In the genomic region with DNA sequence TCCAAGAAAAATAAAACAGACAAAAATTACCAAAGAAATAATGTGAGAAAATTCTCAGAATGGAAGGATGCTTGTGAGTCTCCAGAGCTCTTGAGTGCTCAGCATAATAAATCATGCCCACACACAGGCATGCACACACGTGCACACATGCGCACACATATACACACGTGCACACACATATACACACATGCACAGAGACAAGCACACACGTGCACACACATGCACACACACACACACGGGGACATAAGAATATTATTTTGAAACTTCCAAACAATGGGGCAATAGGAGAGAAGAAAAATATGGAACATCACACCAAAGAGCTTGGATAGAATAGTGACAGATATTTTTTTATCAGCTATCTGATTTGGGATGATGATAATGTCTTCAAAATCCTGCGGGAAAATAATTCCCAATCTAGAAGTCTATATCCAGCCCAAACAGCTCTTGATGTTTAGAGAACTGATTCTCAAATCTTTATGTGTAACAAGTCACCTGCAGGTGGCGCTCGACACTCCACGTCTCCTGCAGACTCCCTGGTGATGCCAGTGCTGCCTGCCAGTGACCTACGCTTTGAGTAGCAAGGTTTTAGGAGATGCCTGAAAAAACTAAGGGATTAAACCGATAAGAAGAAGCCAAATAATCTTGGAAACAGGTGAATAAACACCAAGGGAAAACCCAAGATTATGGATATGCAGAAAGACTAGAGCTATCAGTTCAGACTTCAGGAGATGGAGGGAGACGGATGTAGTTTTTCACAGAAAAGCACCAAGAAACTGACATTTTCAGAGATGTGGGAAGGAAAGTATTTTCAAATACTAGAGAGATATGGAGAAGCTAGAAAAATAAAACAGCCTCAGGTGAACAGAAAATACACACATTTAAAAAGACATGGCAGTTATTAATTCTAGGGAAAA, we compare ENCODE assay signal across 8 cellular contexts.
DNase-seq lines count a peak whose midpoint lies in the region; ATAC-seq and TF ChIP-seq lines count a peak whose summit lies in the region.

No MANE protein-coding gene starts in this region.

- H3K36me3 Mint-ChIP-seq in CD8-positive, alpha-beta memory T cell = no peaks in the 10 kb centered on the region

- CTCF ChIA-PET in CD8-positive, alpha-beta memory T cell (lab: Charles Lee) = no interaction called here

- TF ChIP-seq CTCF in GM20000 (IDR thresholded peaks at IDR 0.05; ENCODE audit: extremely low read depth, missing control alignments) = peak; percentile 61
- peak; percentile 83 for TF ChIP-seq CTCF in KMS-11 (conservative IDR thresholded peaks at IDR 0.05; ENCODE audit: low read depth, low read length)
- peak in 2 of 4 experiments; percentile 25 to 30 for TF ChIP-seq CTCF in sigmoid colon (IDR thresholded peaks at IDR 0.05)

- TF ChIP-seq EP300 in sigmoid colon (IDR thresholded peaks at IDR 0.05) = no peak

- no peaks in the 10 kb centered on the region for H3K27me3 ChIP-seq in CD8-positive, alpha-beta memory T cell (ENCODE audit: insufficient read depth, low read length, poor library complexity, severe bottlenecking)
- H3K27me3 ChIP-seq in KMS-11 (ENCODE audit: insufficient read depth, low read depth) (no peaks in the 10 kb centered on the region), SJCRH30 (no peaks in the 10 kb centered on the region), sigmoid colon (no peaks in the 10 kb centered on the region)

- POLR2A ChIA-PET in CD8-positive, alpha-beta memory T cell (lab: Charles Lee) = no interaction called here

- no peaks in the 10 kb centered on the region for H3K79me2 ChIP-seq in KMS-11 (ENCODE audit: insufficient read depth, low read depth)

- no peaks in the 10 kb centered on the region for H3K4me1 ChIP-seq in CD8-positive, alpha-beta memory T cell (ENCODE audit: insufficient read depth, low read length)
- H3K4me1 ChIP-seq in KMS-11 (ENCODE audit: low read depth, poor library complexity, severe bottlenecking) (no peaks in the 10 kb centered on the region), SJCRH30 (no peaks in the 10 kb centered on the region), sigmoid colon (no peaks in the 10 kb centered on the region)

- H3K27ac ChIP-seq in CD8-positive, alpha-beta memory T cell (ENCODE audit: low read depth, low read length) = no peak overlapping the region
- H3K27ac ChIP-seq in KMS-11 (no peak overlapping the region), SJCRH30 (no peak overlapping the region), sigmoid colon (no peak overlapping the region)

- TF ChIP-seq POLR2A in sigmoid colon (IDR thresholded peaks at IDR 0.05) = no peak

- no peak for ATAC-seq in left ventricle myocardium superior
- no peak for ATAC-seq in HG03196 (IDR thresholded peaks at IDR 0.05; ENCODE audit: unreplicated experiment)

- H3K27me3 Mint-ChIP-seq in CD8-positive, alpha-beta memory T cell = peaks cover 3 to 11% of the 10 kb centered on the region in 2 donors

- WGBS in sigmoid colon, 2 donors = 36 to 43% methylated on average over 12 of the region's 12 CpGs

- H3K9me3 ChIP-seq in CD8-positive, alpha-beta memory T cell (ENCODE audit: low read length) = no peaks in the 10 kb centered on the region
- H3K9me3 ChIP-seq in SJCRH30 (replicated peaks) (no peaks in the 10 kb centered on the region), sigmoid colon (no peaks in the 10 kb centered on the region)

- no peak overlapping the region for H2AFZ ChIP-seq in KMS-11 (ENCODE audit: low read depth)

- H3K27ac Mint-ChIP-seq in CD8-positive, alpha-beta memory T cell = no peak overlapping the region

- no peaks in the 10 kb centered on the region for H3K4me1 Mint-ChIP-seq in CD8-positive, alpha-beta memory T cell

- H3K9ac ChIP-seq in KMS-11 = no peak overlapping the region

- no peak overlapping the region for H3K4me3 Mint-ChIP-seq in CD8-positive, alpha-beta memory T cell

- H3K36me3 ChIP-seq in CD8-positive, alpha-beta memory T cell (ENCODE audit: insufficient read depth, low read length) = no peaks in the 10 kb centered on the region
- H3K36me3 ChIP-seq in KMS-11 (ENCODE audit: insufficient read depth) = no peaks in the 10 kb centered on the region
- no peaks in the 10 kb centered on the region for H3K36me3 ChIP-seq in SJCRH30
- no peaks in the 10 kb centered on the region for H3K36me3 ChIP-seq in sigmoid colon

- no peaks in the 10 kb centered on the region for H4K20me1 ChIP-seq in KMS-11 (ENCODE audit: insufficient read depth)

- H3K9me3 Mint-ChIP-seq in CD8-positive, alpha-beta memory T cell = no peaks in the 10 kb centered on the region

- peak; percentile 4 to 57 (median 17) for DNase-seq in CD8-positive, alpha-beta memory T cell
- DNase-seq in GM20000 (ENCODE audit: low spot score) (peak; percentile 51), SJCRH30 (peak; percentile 62 to 72), left ventricle myocardium superior (peak; percentile 78), sigmoid colon (peak; percentile 69)
- peak; percentile 60 for DNase-seq in activated naive CD4-positive, alpha-beta T cell treated with anti-CD3 and anti-CD28 coated beads, Interleukin-2, amount 50 U/mL, for 16 hours

- no peak overlapping the region for H3K4me2 ChIP-seq in KMS-11

- no peak overlapping the region for H3K4me3 ChIP-seq in CD8-positive, alpha-beta memory T cell (ENCODE audit: low read length)
- H3K4me3 ChIP-seq in KMS-11 (IDR thresholded peaks at IDR 0.05; ENCODE audit: insufficient read depth, low read depth, low read length) = no peak overlapping the region
- no peak overlapping the region for H3K4me3 ChIP-seq in SJCRH30
- H3K4me3 ChIP-seq in sigmoid colon = no peak overlapping the region

- intact Hi-C loops in left ventricle myocardium superior (cut with micrococcal nuclease) = no loop called here
- intact Hi-C loops in sigmoid colon (cut with DNase I) = no loop called here

Comparison
In these comparisons a context has a peak if more than half of its experiments do, and no peak if none do; other contexts are left out.
1. DNase-seq: peak in every context shown above with its lines; median percentile 78 in left ventricle myocardium superior; 69 in sigmoid colon; 67 in SJCRH30; 60 in activated naive CD4-positive, alpha-beta T cell treated with anti-CD3 and anti-CD28 coated beads, Interleukin-2, amount 50 U/mL, for 16 hours; 51 in GM20000; 17 in CD8-positive, alpha-beta memory T cell.